ENCODE assay signal across 2 cellular contexts in genomic region chr1:197017558-197018146, GRCh38.
A peak's percentile ranks its signal among the peaks of the same experiment; 100 is the strongest.
TF ChIP-seq lines count a peak whose summit lies in the region.

No MANE protein-coding gene starts in this region.

TF ChIP-seq in SK-N-SH treated with all-trans-retinoic acid at 6 μM for 48 hours, 23 proteins besides CTCF, POLR2A, EP300 and RAD21:
- 0 out of 2 replicates have a peak, but pooled peaks have one; percentile 17 for TF ChIP-seq OSR1 (CRISPR knock-in tag; IDR thresholded peaks at IDR 0.05)
- TF ChIP-seq CSDC2 (CRISPR knock-in tag; IDR thresholded peaks at IDR 0.05), result no peak
- TF ChIP-seq POU6F1 (CRISPR knock-in tag; IDR thresholded peaks at IDR 0.05; ENCODE audit: borderline replicate concordance, low read depth), result 0 out of 2 replicates have a peak, but pooled peaks have one; percentile 27
- 0 out of 2 replicates have a peak, but pooled peaks have one; percentile 24 for TF ChIP-seq TOX (CRISPR knock-in tag; IDR thresholded peaks at IDR 0.05; ENCODE audit: borderline replicate concordance)
- TF ChIP-seq ZNF565 (CRISPR knock-in tag; conservative IDR thresholded peaks at IDR 0.05; ENCODE audit: low read depth), result no peak

TF ChIP-seq in HepG2, 621 proteins besides CTCF, POLR2A, EP300 and RAD21:
- TF ChIP-seq ZHX1 (CRISPR knock-in tag; IDR thresholded peaks at IDR 0.05; ENCODE audit: low read depth), result no peak
- TF ChIP-seq ZNF337 (CRISPR knock-in tag; IDR thresholded peaks at IDR 0.05; ENCODE audit: borderline replicate concordance, low read depth), result no peak
- no peak for TF ChIP-seq MAX (IDR thresholded peaks at IDR 0.05)
- TF ChIP-seq ZNF383 (CRISPR knock-in tag; IDR thresholded peaks at IDR 0.05; ENCODE audit: borderline replicate concordance), result no peak
- no peak for TF ChIP-seq ZNF331 (CRISPR knock-in tag; IDR thresholded peaks at IDR 0.05)
- TF ChIP-seq NFIB (CRISPR knock-in tag; IDR thresholded peaks at IDR 0.05; ENCODE audit: borderline replicate concordance), result no peak
- TF ChIP-seq ARID4A (CRISPR knock-in tag; IDR thresholded peaks at IDR 0.05; ENCODE audit: borderline replicate concordance), result no peak
- TF ChIP-seq AGO1 (IDR thresholded peaks at IDR 0.05; ENCODE audit: low read depth, low read length, poor library complexity, severe bottlenecking), result no peak
- no peak for TF ChIP-seq HDAC2 (CRISPR knock-in tag; IDR thresholded peaks at IDR 0.05)
- no peak for TF ChIP-seq ZNF136 (CRISPR knock-in tag; IDR thresholded peaks at IDR 0.05; ENCODE audit: low read depth)
- no peak for TF ChIP-seq TIGD3 (CRISPR knock-in tag; IDR thresholded peaks at IDR 0.05; ENCODE audit: borderline replicate concordance)
TF ChIP-seq in HepG2: peak in this region for 0.
